ENCODE assay signal across 8 cellular contexts in genomic region chr15:51775967-51776816, GRCh38. TPM values are rescaled to one million over a fixed set of nuclear protein-coding genes. Genes with fewer than 3 reads are reported as not detected.
A peak's percentile ranks its signal among the peaks of the same experiment; 100 is the strongest.
DNase-seq lines count a peak whose midpoint lies in the region; TF ChIP-seq lines count a peak whose summit lies in the region.

No MANE protein-coding gene starts in this region.

- DNase-seq in activated gamma-delta T cell treated with Interleukin-2 at 50 U/mL for 16 hours (peak; percentile 27), activated gamma-delta T cell (lab: John Stamatoyannopoulos, UW) (no peak), HuH-7 (ENCODE audit: low spot score) (peak; percentile 54), SK-N-SH (peak; percentile 61), astrocyte of the cerebellum (ENCODE audit: low read depth) (peak; percentile 31), iPS-NIHi11 (ENCODE audit: low spot score) (peak; percentile 72), NCI-H1930 (lab: John Stamatoyannopoulos, UW) (no peak)
- peak; percentile 3 to 40 (median 15) for DNase-seq in stimulated activated CD4-positive, alpha-beta T cell treated with anti-CD3 and anti-CD28 coated beads, Interleukin-12 subunit alpha, Interleukin-12 subunit beta, amount 100 ng/mL, for 48 hours (ENCODE audit: low read depth in 2 of 3, low spot score in 1 of 3)

- peaks cover 12 to 23% of the 10 kb centered on the region in 2 experiments for H3K36me3 ChIP-seq in SK-N-SH (replicated peaks in 1 of 2; ENCODE audit: control insufficient read depth in 1 of 2, insufficient read depth in 2 of 2, low read length in 1 of 2)

- no peak overlapping the region for H3K4me3 ChIP-seq in SK-N-SH (ENCODE audit: low read depth in 2 of 2, low read length in 1 of 2)
- H3K4me3 ChIP-seq in astrocyte of the cerebellum (ENCODE audit: low read depth, low read length): no peak overlapping the region

- no peak for TF ChIP-seq EP300 in SK-N-SH (IDR thresholded peaks at IDR 0.05; ENCODE audit: borderline replicate concordance in 1 of 2, low read depth in 1 of 2, low read length in 1 of 2)

- H3F3A ChIP-seq in SK-N-SH (replicated peaks; ENCODE audit: insufficient read depth): peaks cover 2% of the 10 kb centered on the region

- in situ Hi-C loops in astrocyte of the cerebellum (cut with HindIII; ENCODE audit: low sequenced_read_pairs): no loop called here

- no peaks in the 10 kb centered on the region for H3K9me3 ChIP-seq in SK-N-SH

- H3K79me2 ChIP-seq in SK-N-SH (ENCODE audit: insufficient read depth): no peaks in the 10 kb centered on the region

- peaks cover 0 to 6% of the 10 kb centered on the region in 2 experiments; a peak in 1 of 4 replicates for H3K4me1 ChIP-seq in SK-N-SH (ENCODE audit: control insufficient read depth in 1 of 2, insufficient read depth in 2 of 2, low read depth in 1 of 2, low read length in 1 of 2)

- no peaks in the 10 kb centered on the region for H3K9me2 ChIP-seq in SK-N-SH

- POLR2A ChIA-PET in SK-N-SH (lab: Yijun Ruan, JAX): interaction anchor here (1.4 to 2.3 kb wide), 2 partner anchors 95 to 126 kb away, joined by 5 to 11 read pairs; partner anchors contain the start of gene SCG3

- H3K4me2 ChIP-seq in SK-N-SH: no peak overlapping the region

- H3K27me3 ChIP-seq in SK-N-SH (ENCODE audit: insufficient read depth): no peaks in the 10 kb centered on the region

- H3K27ac ChIP-seq in SK-N-SH (ENCODE audit: low read depth in 2 of 2, low read length in 1 of 2): no peak overlapping the region

- peak; percentile 87 for TF ChIP-seq RAD21 in SK-N-SH (IDR thresholded peaks at IDR 0.05; ENCODE audit: low read length)

- TF ChIP-seq CTCF in SK-N-SH (IDR thresholded peaks at IDR 0.05) (peak; percentile 81), astrocyte of the cerebellum (IDR thresholded peaks at IDR 0.05; ENCODE audit: low read depth, low read length, missing control alignments) (peak; percentile 85)

- no peak overlapping the region for H2AFZ ChIP-seq in SK-N-SH (ENCODE audit: low read depth)

- WGBS in SK-N-SH (ENCODE audit: low lambda C conversion rate): 48% methylated on average over 11 of the region's 11 CpGs

- no peak overlapping the region for H3K9ac ChIP-seq in SK-N-SH

- H4K20me1 ChIP-seq in SK-N-SH (ENCODE audit: insufficient read depth): no peaks in the 10 kb centered on the region

- CTCF ChIA-PET in SK-N-SH (lab: Yijun Ruan, JAX): interaction anchor here (0.6 to 9.5 kb wide), 75 partner anchors 8 to 613 kb away, joined by 3 to 313 read pairs (median 5); partner anchors contain the start of genes DMXL2, LYSMD2 and SCG3

TF ChIP-seq in SK-N-SH, 30 proteins besides CTCF, POLR2A, EP300 and RAD21:
- peak; percentile 93 for TF ChIP-seq SMC3 (IDR thresholded peaks at IDR 0.05; ENCODE audit: low read depth, low read length)
- no peak for TF ChIP-seq USF2 (IDR thresholded peaks at IDR 0.05; ENCODE audit: borderline replicate concordance, low read depth, low read length)
- TF ChIP-seq GATA2 (CRISPR knock-in tag; IDR thresholded peaks at IDR 0.05): peak; percentile 28; the same call in 1 of the 2 replicates
- TF ChIP-seq GABPA (IDR thresholded peaks at IDR 0.05; ENCODE audit: low read depth): no peak
- TF ChIP-seq MXI1 (IDR thresholded peaks at IDR 0.05; ENCODE audit: low read depth, low read length): no peak

RNA-seq across cellular contexts. Expression of gene TMOD2, which starts 24.8 kb away (rescaled TPM):
- polyA plus RNA-seq in SK-N-SH (2012; rRNA removed): 2.7 and 4.4 TPM in 2 replicates
- polyA plus RNA-seq in SK-N-SH (2012; cell fraction: cytosol; rRNA removed): 4.3 TPM in 2 replicates
- 3.1 and 6.4 TPM in 2 replicates for polyA plus RNA-seq in SK-N-SH (2012; cell fraction: nucleus; rRNA removed)

RNA-seq across cellular contexts. Expression of gene LYSMD2, which starts 38.7 kb away (rescaled TPM):
- 10.3 and 14.2 TPM in 2 replicates for polyA plus RNA-seq in SK-N-SH (2012; rRNA removed)
- 20.2 and 24.9 TPM in 2 replicates for polyA plus RNA-seq in SK-N-SH (2012; cell fraction: cytosol; rRNA removed)
- polyA plus RNA-seq in SK-N-SH (2012; cell fraction: nucleus; rRNA removed): 6.6 and 8.0 TPM in 2 replicates

RNA-seq across cellular contexts. Expression of gene TMOD3, which starts 53.3 kb away (rescaled TPM):
- polyA plus RNA-seq in SK-N-SH (2012; rRNA removed): 6.0 and 7.6 TPM in 2 replicates
- 10.1 and 12.7 TPM in 2 replicates for polyA plus RNA-seq in SK-N-SH (2012; cell fraction: cytosol; rRNA removed)
- 3.8 and 7.2 TPM in 2 replicates for polyA plus RNA-seq in SK-N-SH (2012; cell fraction: nucleus; rRNA removed)

Comparison
In these comparisons a context has a peak if more than half of its experiments do, and no peak if none do; other contexts are left out.
1. DNase-seq: peak in activated gamma-delta T cell treated with Interleukin-2 at 50 U/mL for 16 hours (single experiment), HuH-7 (single experiment), SK-N-SH (single experiment), astrocyte of the cerebellum (single experiment), iPS-NIHi11 (single experiment) and stimulated activated CD4-positive, alpha-beta T cell treated with anti-CD3 and anti-CD28 coated beads, Interleukin-12 subunit alpha, Interleukin-12 subunit beta, amount 100 ng/mL, for 48 hours (3 of 3); none in activated gamma-delta T cell (single experiment) and NCI-H1930 (0 of 2).